In genomic region chr1:38859561-38860463, GRCh38 we compare ENCODE assay signal across 1 cellular context.
TF ChIP-seq lines count a peak whose summit lies in the region.

RRAGC (minus strand) TSS chr1:38859772; CDS start chr1:38859646, 126 bp downstream.

TF ChIP-seq in WTC11, 78 proteins besides CTCF, POLR2A, EP300 and RAD21 (continued from another document and continues in another):
- TF ChIP-seq ZSCAN18 (CRISPR knock-in tag; IDR thresholded peaks at IDR 0.05) = no peak
- TF ChIP-seq ETV6 (CRISPR knock-in tag; IDR thresholded peaks at IDR 0.05) = peak; percentile 70
- TF ChIP-seq USF2 (CRISPR knock-in tag; IDR thresholded peaks at IDR 0.05) = peak; percentile 100
- no peak for TF ChIP-seq MYBL2 (CRISPR knock-in tag; IDR thresholded peaks at IDR 0.05)
- no peak for TF ChIP-seq GRHL2 (CRISPR knock-in tag; IDR thresholded peaks at IDR 0.05; ENCODE audit: insufficient replicate concordance, severe bottlenecking)
- TF ChIP-seq ZNF317 (CRISPR knock-in tag; IDR thresholded peaks at IDR 0.05; ENCODE audit: borderline replicate concordance, low read depth) = no peak
- peak; percentile 77 for TF ChIP-seq FOXK1 (CRISPR knock-in tag; IDR thresholded peaks at IDR 0.05)
- TF ChIP-seq NR2C2 (CRISPR knock-in tag; IDR thresholded peaks at IDR 0.05) = no peak
- no peak for TF ChIP-seq NR3C1 (CRISPR knock-in tag; conservative IDR thresholded peaks at IDR 0.05; ENCODE audit: low read depth)
- TF ChIP-seq NFE2L1 (CRISPR knock-in tag; IDR thresholded peaks at IDR 0.05) = no peak
- no peak for TF ChIP-seq ATF1 (CRISPR knock-in tag; IDR thresholded peaks at IDR 0.05)
- no peak for TF ChIP-seq ATF2 (CRISPR knock-in tag; IDR thresholded peaks at IDR 0.05; ENCODE audit: borderline replicate concordance, low read depth)
- no peak for TF ChIP-seq ATF3 (CRISPR knock-in tag; conservative IDR thresholded peaks at IDR 0.05)
- no peak for TF ChIP-seq FOXP4 (CRISPR knock-in tag; IDR thresholded peaks at IDR 0.05)
- no peak for TF ChIP-seq ZBTB43 (CRISPR knock-in tag; IDR thresholded peaks at IDR 0.05)
- TF ChIP-seq AFF4 (CRISPR knock-in tag; IDR thresholded peaks at IDR 0.05; ENCODE audit: borderline replicate concordance) = no peak
- no peak for TF ChIP-seq SOX15 (CRISPR knock-in tag; IDR thresholded peaks at IDR 0.05)
- TF ChIP-seq TEAD4 (CRISPR knock-in tag; IDR thresholded peaks at IDR 0.05) = 0 out of 2 replicates have a peak, but pooled peaks have one; percentile 21
- TF ChIP-seq EMX1 (CRISPR knock-in tag; IDR thresholded peaks at IDR 0.05) = no peak
- no peak for TF ChIP-seq ZNF532 (CRISPR knock-in tag; IDR thresholded peaks at IDR 0.05; ENCODE audit: borderline replicate concordance)
- TF ChIP-seq OVOL2 (CRISPR knock-in tag; IDR thresholded peaks at IDR 0.05; ENCODE audit: borderline replicate concordance) = no peak
- TF ChIP-seq ZNF263 (CRISPR knock-in tag; IDR thresholded peaks at IDR 0.05; ENCODE audit: low read depth) = no peak
- no peak for TF ChIP-seq ZNF423 (CRISPR knock-in tag; IDR thresholded peaks at IDR 0.05)
- 0 out of 2 replicates have a peak, but pooled peaks have one; percentile 43 for TF ChIP-seq TEAD1 (CRISPR knock-in tag; IDR thresholded peaks at IDR 0.05)
- no peak for TF ChIP-seq RELA (CRISPR knock-in tag; IDR thresholded peaks at IDR 0.05; ENCODE audit: borderline replicate concordance)
- TF ChIP-seq JUN (CRISPR knock-in tag; IDR thresholded peaks at IDR 0.05) = no peak
- TF ChIP-seq ATF6 (CRISPR knock-in tag; IDR thresholded peaks at IDR 0.05) = no peak
- no peak for TF ChIP-seq IRF2 (CRISPR knock-in tag; IDR thresholded peaks at IDR 0.05; ENCODE audit: borderline replicate concordance, low read depth)
- no peak; the same call in 1 of the 2 replicates for TF ChIP-seq ARID4B (CRISPR knock-in tag; IDR thresholded peaks at IDR 0.05; ENCODE audit: borderline replicate concordance)
- no peak for TF ChIP-seq CBFB (CRISPR knock-in tag; IDR thresholded peaks at IDR 0.05; ENCODE audit: low read depth)
- TF ChIP-seq IRF1 (CRISPR knock-in tag; IDR thresholded peaks at IDR 0.05) = no peak
- TF ChIP-seq ELF4 (CRISPR knock-in tag; IDR thresholded peaks at IDR 0.05; ENCODE audit: low read depth) = no peak
- TF ChIP-seq NR1H2 (CRISPR knock-in tag; IDR thresholded peaks at IDR 0.05) = no peak
